ENCODE assay signal across 22 cellular contexts in genomic region chr20:32872266-32872665, GRCh38. TPM values are rescaled to one million over a fixed set of nuclear protein-coding genes. Genes with fewer than 3 reads are reported as not detected.
"Had no signal": no experiment of that assay in that cellular context is flagged by ENCODE, and none has a peak within 500 bp of the region (broad histone marks: within the 10 kb centered on the region; RNA-seq: fewer than 3 reads in every experiment).

No MANE protein-coding gene starts in this region.

- H3K27me3 ChIP-seq: foreskin keratinocyte, neural progenitor cell, pancreas had no signal

- H3K9ac ChIP-seq: neural progenitor cell had no signal

- H3K9me3 ChIP-seq: left ventricle myocardium inferior, lower lobe of right lung, pancreas, prostate gland had no signal

- H3K4me2 ChIP-seq: neural progenitor cell had no signal

- H3K4me1 ChIP-seq: foreskin keratinocyte, left ventricle myocardium inferior, lower lobe of right lung, neural progenitor cell, pancreas, prostate gland had no signal

- FAIRE-seq: colon, endothelial cell of umbilical vein, keratinocyte, pancreas, small intestine, urothelium cell line had no signal

- H3K36me3 Mint-ChIP-seq: natural killer cell treated with Interleukin-12 subunit alpha and Interleukin-12 subunit beta and Interleukin-15 and Interleukin-18, amount 100 ng/mL, for 72 hours; neural progenitor cell; type B pancreatic cell had no signal

- H3K27me3 Mint-ChIP-seq: memory B cell; natural killer cell treated with Interleukin-12 subunit alpha and Interleukin-12 subunit beta and Interleukin-15 and Interleukin-18, amount 100 ng/mL, for 72 hours; type B pancreatic cell had no signal

- H3K36me3 ChIP-seq: left ventricle myocardium inferior, lower lobe of right lung, neural progenitor cell, pancreas, prostate gland had no signal

- ATAC-seq: foreskin keratinocyte; natural killer cell treated with Interleukin-12 subunit alpha and Interleukin-12 subunit beta and Interleukin-15 and Interleukin-18, amount 100 ng/mL, for 72 hours had no signal

- H3K27ac Mint-ChIP-seq: immature natural killer cell; memory B cell; natural killer cell treated with Interleukin-12 subunit alpha and Interleukin-12 subunit beta and Interleukin-15 and Interleukin-18, amount 100 ng/mL, for 72 hours; neural progenitor cell; type B pancreatic cell had no signal

- DNase-seq: dermis blood vessel endothelial cell; erythroblast; foreskin keratinocyte; immature natural killer cell; left cardiac atrium; left ventricle myocardium inferior; lower lobe of right lung; midbrain; occipital lobe; pancreas; small intestine; stimulated activated CD4-positive, alpha-beta T cell treated with anti-CD3 and anti-CD28 coated beads, Interleukin-2, amount 100 ng/mL, for 48 hours; stimulated activated naive CD4-positive, alpha-beta T cell treated with Interleukin-2 at 50 U/mL for 16 hours had no signal

- H3K4me3 Mint-ChIP-seq: immature natural killer cell; memory B cell; natural killer cell treated with Interleukin-12 subunit alpha and Interleukin-12 subunit beta and Interleukin-15 and Interleukin-18, amount 100 ng/mL, for 72 hours; neural progenitor cell; type B pancreatic cell had no signal

- H3K4me1 Mint-ChIP-seq: immature natural killer cell, memory B cell, neural progenitor cell had no signal

- H2AFZ ChIP-seq: neural progenitor cell had no signal

- H3K4me3 ChIP-seq: left ventricle myocardium inferior, lower lobe of right lung, neural progenitor cell, pancreas, prostate gland had no signal

- H3K27ac ChIP-seq: foreskin keratinocyte, left ventricle myocardium inferior, lower lobe of right lung, neural progenitor cell, pancreas, prostate gland had no signal

- H3K9me3 Mint-ChIP-seq: immature natural killer cell; memory B cell; natural killer cell treated with Interleukin-12 subunit alpha and Interleukin-12 subunit beta and Interleukin-15 and Interleukin-18, amount 100 ng/mL, for 72 hours; neural progenitor cell; type B pancreatic cell had no signal

RNA-seq across cellular contexts. Expression of gene EFCAB8, which starts 13.5 kb away (rescaled TPM):
- total RNA-seq: foreskin keratinocyte, left ventricle myocardium inferior, occipital lobe had no signal
- polyA plus RNA-seq: foreskin keratinocyte had no signal
